ENCODE assay signal across 8 cellular contexts in genomic region chr2:237156131-237156856, GRCh38.
A peak's percentile ranks its signal among the peaks of the same experiment; 100 is the strongest.
DNase-seq lines count a peak whose midpoint lies in the region; ATAC-seq and TF ChIP-seq lines count a peak whose summit lies in the region.

No MANE protein-coding gene starts in this region.

- TF ChIP-seq CTCF in left ventricle myocardium inferior (IDR thresholded peaks at IDR 0.05; ENCODE audit: borderline replicate concordance), result no peak
- TF ChIP-seq CTCF in GM10266 (IDR thresholded peaks at IDR 0.05; ENCODE audit: control insufficient read depth, insufficient read depth, low read depth, missing control alignments), result no peak

- no peaks in the 10 kb centered on the region for H3K36me3 ChIP-seq in left ventricle myocardium inferior

- no peaks in the 10 kb centered on the region for H3K9me3 ChIP-seq in left ventricle myocardium inferior (replicated peaks)

- peaks cover 8% of the 10 kb centered on the region for H3K27me3 ChIP-seq in left ventricle myocardium inferior (ENCODE audit: low read depth)

- DNase-seq in GM04503 (ENCODE audit: low read depth) (peak; percentile 70), left ventricle myocardium inferior (peak; percentile 66), GM10266 (ENCODE audit: extremely low spot score) (no peak)
- DNase-seq in activated CD8-positive, alpha-beta memory T cell treated with anti-CD3 and anti-CD28 coated beads for 24 hours, result peak; percentile 81
- DNase-seq in stimulated activated CD4-positive, alpha-beta T cell treated with anti-CD3 and anti-CD28 coated beads, Interleukin-4, amount 100 ng/mL, for 48 hours (ENCODE audit: low read depth in 2 of 2), result peak; percentile 38 to 62

- H3K4me1 ChIP-seq in left ventricle myocardium inferior, result peaks cover 27% of the 10 kb centered on the region

- intact Hi-C loops in left ventricle myocardium inferior (cut with micrococcal nuclease), result loop anchor here (10.0 kb wide), 2 partner anchors 169 to 249 kb away; no protein-coding TSS in a partner anchor

- peak overlapping the region; percentile 86 for H3K27ac ChIP-seq in left ventricle myocardium inferior (replicated peaks)

- no peak overlapping the region for H3K4me3 ChIP-seq in left ventricle myocardium inferior

- ATAC-seq in HG03045 (IDR thresholded peaks at IDR 0.05; ENCODE audit: unreplicated experiment) (no peak), GM21381 (IDR thresholded peaks at IDR 0.05; ENCODE audit: unreplicated experiment) (no peak), GM18520 (IDR thresholded peaks at IDR 0.05; ENCODE audit: unreplicated experiment) (no peak)
